8 cellular contexts compared by ENCODE assay signal in the genomic region with DNA sequence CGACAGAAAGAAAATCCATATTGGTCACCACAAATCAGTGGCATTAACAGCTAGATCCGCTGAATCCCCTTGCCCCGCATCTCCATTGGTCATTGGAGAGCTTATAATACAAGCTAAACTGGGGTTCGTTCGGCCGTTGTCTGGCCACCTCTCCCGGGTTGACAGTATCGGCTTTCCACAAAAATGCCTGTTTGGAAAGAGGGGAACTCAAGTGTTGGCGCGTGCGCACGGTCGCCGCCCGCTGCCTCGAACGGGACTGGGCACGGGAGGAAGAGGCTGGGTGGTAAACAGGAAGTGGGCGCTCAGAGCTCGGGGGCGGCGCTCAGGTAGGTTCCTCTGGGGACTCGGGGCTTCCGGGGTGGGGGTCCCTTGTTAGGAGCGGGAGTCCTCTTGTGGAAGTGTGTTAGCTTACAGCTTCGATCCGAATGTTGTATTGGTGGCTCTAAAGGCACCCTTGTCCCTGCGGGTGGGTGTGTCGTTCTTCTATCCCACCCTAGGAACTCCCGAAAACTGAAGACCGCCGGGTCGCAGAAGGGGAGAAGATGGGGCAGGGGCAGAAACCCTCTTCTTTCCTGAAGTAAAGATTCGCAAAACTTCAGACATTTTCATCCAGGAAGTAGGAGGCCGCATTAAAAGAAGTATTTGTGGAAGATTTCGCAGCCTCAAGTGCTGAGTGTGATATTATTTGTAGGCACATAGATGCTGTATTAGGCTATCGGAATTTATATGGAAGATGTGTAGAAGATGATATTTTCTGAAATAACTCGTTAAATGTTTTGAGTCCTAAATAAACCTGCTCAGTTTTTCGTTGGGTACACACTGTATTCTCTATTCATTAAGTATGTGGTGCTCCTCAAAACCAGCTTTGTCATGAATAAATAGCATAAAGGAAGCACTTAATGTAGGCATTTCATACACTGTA. TPM values are rescaled to one million over a fixed set of nuclear protein-coding genes. Genes with fewer than 3 reads are reported as not detected.
DNase-seq lines count a peak whose midpoint lies in the region; ATAC-seq and TF ChIP-seq lines count a peak whose summit lies in the region.

No MANE protein-coding gene starts in this region.

- intact Hi-C loops in head of caudate nucleus (cut with DNase I) (loop anchor here (10.0 kb wide), 2 partner anchors 69 to 249 kb away; no protein-coding TSS in a partner anchor), ovary (cut with DNase I) (no loop called here), tibial artery (cut with DNase I; ENCODE audit: low total_unique reads) (loop anchor here (10.0 kb wide), 1 partner anchor 69 kb away; no protein-coding TSS in a partner anchor)

- H3K36me3 Mint-ChIP-seq in activated naive CD8-positive, alpha-beta T cell treated with anti-CD3 and anti-CD28 coated beads, Interleukin-2, amount 10 ng/mL, durations not matched to agents 7 days and 5 days = peaks cover 41% of the 10 kb centered on the region

- DNase-seq in NCI-H1105 treated with DMSO at 0.1 percent for 48 hours (lab: John Stamatoyannopoulos, UW) (peak; percentile 97), SKM-1 treated with dmso at 0.1 percent for 144 hours (lab: John Stamatoyannopoulos, UW; ENCODE audit: unreplicated experiment) (peak; percentile 98), head of caudate nucleus (peak; percentile 86 to 97 (median 92)), ovary (peak; percentile 90 to 95 (median 92)), tibial artery (peak; percentile 96 to 98)
- peak; percentile 86 for DNase-seq in activated naive CD8-positive, alpha-beta T cell treated with anti-CD3 and anti-CD28 coated beads, Interleukin-2, amount 10 ng/mL, durations not matched to agents 7 days and 5 days

- no peak for TF ChIP-seq EP300 in ovary (IDR thresholded peaks at IDR 0.05)

- no peaks in the 10 kb centered on the region for H3K36me3 ChIP-seq in ovary
- H3K36me3 ChIP-seq in tibial artery = peaks cover 14 to 29% (median 20%) of the 10 kb centered on the region in 3 donors

- H3K9me3 Mint-ChIP-seq in activated naive CD8-positive, alpha-beta T cell treated with anti-CD3 and anti-CD28 coated beads, Interleukin-2, amount 10 ng/mL, durations not matched to agents 7 days and 5 days = no peaks in the 10 kb centered on the region

- peak; percentile 32; the same call in 1 of the 3 replicates for TF ChIP-seq CTCF in GM12872 (IDR thresholded peaks at IDR 0.05; ENCODE audit: insufficient read depth, low read depth, low read length)
- no peak for TF ChIP-seq CTCF in ovary (IDR thresholded peaks at IDR 0.05)
- TF ChIP-seq CTCF in tibial artery (IDR thresholded peaks at IDR 0.05) = no peak

- H3K4me1 Mint-ChIP-seq in activated naive CD8-positive, alpha-beta T cell treated with anti-CD3 and anti-CD28 coated beads, Interleukin-2, amount 10 ng/mL, durations not matched to agents 7 days and 5 days = peaks cover 35% of the 10 kb centered on the region

- peak overlapping the region; percentile 95 for H3K4me3 Mint-ChIP-seq in activated naive CD8-positive, alpha-beta T cell treated with anti-CD3 and anti-CD28 coated beads, Interleukin-2, amount 10 ng/mL, durations not matched to agents 7 days and 5 days

- POLR2A ChIA-PET in activated naive CD8-positive, alpha-beta T cell treated with anti-CD3 and anti-CD28 coated beads, Interleukin-2, amount 10 ng/mL, durations not matched to agents 7 days and 5 days (lab: Charles Lee) = interaction anchor here (0.8 to 2.8 kb wide), 11 partner anchors 9 to 1469 kb away, joined by 3 to 40 read pairs (median 4); a partner anchor contains a TSS

- WGBS in ovary, 3 donors = 0 to 1% (median 0%) methylated on average over 39 of the region's 39 CpGs

- H3K27me3 ChIP-seq in ovary (no peaks in the 10 kb centered on the region), tibial artery (no peaks in the 10 kb centered on the region)

- ATAC-seq in HG02678 (IDR thresholded peaks at IDR 0.05; ENCODE audit: unreplicated experiment) = peak; percentile 71
- peak; percentile 67 for ATAC-seq in activated naive CD8-positive, alpha-beta T cell treated with anti-CD3 and anti-CD28 coated beads, Interleukin-2, amount 10 ng/mL, durations not matched to agents 7 days and 5 days (ENCODE audit: low read depth)

- H3K27ac ChIP-seq in ovary (peak overlapping the region; percentile 92 to 97), tibial artery (peak overlapping the region; percentile 95)

- H3K4me1 ChIP-seq in ovary (ENCODE audit: insufficient read depth) = peaks cover 7% of the 10 kb centered on the region
- peaks cover 0 to 35% (median 19%) of the 10 kb centered on the region in 4 donors for H3K4me1 ChIP-seq in tibial artery

- H3K27ac Mint-ChIP-seq in activated naive CD8-positive, alpha-beta T cell treated with anti-CD3 and anti-CD28 coated beads, Interleukin-2, amount 10 ng/mL, durations not matched to agents 7 days and 5 days = peak overlapping the region; percentile 97

- H3K9me3 ChIP-seq in ovary (no peaks in the 10 kb centered on the region), tibial artery (no peaks in the 10 kb centered on the region)

- peak; percentile 26 for TF ChIP-seq POLR2A in ovary (IDR thresholded peaks at IDR 0.05)

- no peaks in the 10 kb centered on the region for H3K27me3 Mint-ChIP-seq in activated naive CD8-positive, alpha-beta T cell treated with anti-CD3 and anti-CD28 coated beads, Interleukin-2, amount 10 ng/mL, durations not matched to agents 7 days and 5 days

- H3K4me3 ChIP-seq in ovary = peak overlapping the region; percentile 87
- peak overlapping the region; percentile 67 to 74 for H3K4me3 ChIP-seq in tibial artery

RNA-seq across cellular contexts. Expression of a gene that starts 1.0 kb away (rescaled TPM):
- total RNA-seq in activated naive CD8-positive, alpha-beta T cell treated with anti-CD3 and anti-CD28 coated beads, Interleukin-2, amount 10 ng/mL, durations not matched to agents 7 days and 5 days = 10 to 100 TPM; 46.0 to 48.6 TPM
- 10 to 100 TPM; 24.2 to 42.3 (median 29.5) TPM for total RNA-seq in ovary
- polyA plus RNA-seq in ovary = 10 to 100 TPM; 13.8 to 21.8 TPM

RNA-seq across cellular contexts. Expression of a gene that starts 1.1 kb away (rescaled TPM):
- total RNA-seq in activated naive CD8-positive, alpha-beta T cell treated with anti-CD3 and anti-CD28 coated beads, Interleukin-2, amount 10 ng/mL, durations not matched to agents 7 days and 5 days = 10 to 100 TPM; 62.8 to 65.0 TPM
- total RNA-seq in ovary = 10 to 100 TPM; 28.8 to 67.2 (median 54.8) TPM
- 10 to 100 TPM; 38.4 to 65.0 TPM for polyA plus RNA-seq in ovary

RNA-seq across cellular contexts. Expression of a gene that starts 23.6 kb away (rescaled TPM):
- total RNA-seq in activated naive CD8-positive, alpha-beta T cell treated with anti-CD3 and anti-CD28 coated beads, Interleukin-2, amount 10 ng/mL, durations not matched to agents 7 days and 5 days = not detected
- under 1 TPM in 1 of 7 donors, not detected in 6; 0.34 TPM for total RNA-seq in ovary
- under 1 TPM; 0.23 to 0.55 TPM for polyA plus RNA-seq in ovary

Comparison
In these comparisons a context has a peak if more than half of its experiments do, and no peak if none do; other contexts are left out.
1. Peak in every context shown above with its lines: DNase-seq, ATAC-seq, H3K4me3 ChIP-seq and H3K27ac ChIP-seq.
2. intact Hi-C loops: an anchor here in head of caudate nucleus (10.0 kb wide) and tibial artery (10.0 kb wide); none called in ovary.